25 cellular contexts compared by ENCODE assay signal in genomic region chr3:42649783-42650182, GRCh38. TPM values are rescaled to one million over a fixed set of nuclear protein-coding genes. Genes with fewer than 3 reads are reported as not detected.
DNase-seq lines count a peak whose midpoint lies in the region; ATAC-seq, FAIRE-seq and TF ChIP-seq lines count a peak whose summit lies in the region.
"Had no signal": no experiment of that assay in that cellular context is flagged by ENCODE, and none has a peak within 500 bp of the region (broad histone marks: within the 10 kb centered on the region; RNA-seq: fewer than 3 reads in every experiment).

No MANE protein-coding gene starts in this region.

- DNase-seq in activated T-cell treated with anti-CD3 and anti-CD28 coated beads, Interleukin-2, amount 50 U/mL, for 24 hours, result no peak
- DNase-seq in activated T-cell treated with anti-CD3 and anti-CD28 coated beads, Interleukin-2, amount 50 U/mL, for 72 hours, result no peak
- DNase-seq in HFFc6 (no peak), substantia nigra (lab: John Stamatoyannopoulos, UW) (no peak), D721Med (ENCODE audit: insufficient read length, low spot score) (no peak), nephron progenitor cell (no peak), posterior cingulate gyrus (no peak)
- DNase-seq in effector memory CD8-positive, alpha-beta T cell, result no peak
- DNase-seq: gastrocnemius medialis; GDM1; IMR-90; kidney glomerular epithelial cell; MG63; NCI-H1436; occipital lobe; OCI-M1; SIG-M5; stimulated activated CD4-positive, alpha-beta T cell treated with anti-CD3 and anti-CD28 coated beads, Interleukin-12 subunit alpha, Interleukin-12 subunit beta, amount 100 ng/mL, for 4 hours; upper lobe of left lung had no signal

- peaks cover 3% of the 10 kb centered on the region for H3K27me3 Mint-ChIP-seq in activated T-cell treated with anti-CD3 and anti-CD28 coated beads, Interleukin-2, amount 50 U/mL, for 24 hours
- H3K27me3 Mint-ChIP-seq in activated T-cell treated with anti-CD3 and anti-CD28 coated beads, Interleukin-2, amount 50 U/mL, for 72 hours (ENCODE audit: low read depth), result peaks cover 14% of the 10 kb centered on the region
- no peaks in the 10 kb centered on the region; the same call in 1 of the 2 replicates for H3K27me3 Mint-ChIP-seq in HFFc6 (ENCODE audit: insufficient read depth)
- H3K27me3 Mint-ChIP-seq in effector memory CD8-positive, alpha-beta T cell, result no peaks in the 10 kb centered on the region
- peaks cover 3% of the 10 kb centered on the region for H3K27me3 Mint-ChIP-seq in nephron progenitor cell (ENCODE audit: low read depth, poor library complexity)

- H3K4me1 Mint-ChIP-seq in activated T-cell treated with anti-CD3 and anti-CD28 coated beads, Interleukin-2, amount 50 U/mL, for 24 hours (ENCODE audit: low read depth), result peaks cover 22% of the 10 kb centered on the region
- peaks cover 20% of the 10 kb centered on the region for H3K4me1 Mint-ChIP-seq in activated T-cell treated with anti-CD3 and anti-CD28 coated beads, Interleukin-2, amount 50 U/mL, for 72 hours (ENCODE audit: low read depth)
- peaks cover 62% of the 10 kb centered on the region for H3K4me1 Mint-ChIP-seq in HFFc6 (ENCODE audit: low read depth)
- H3K4me1 Mint-ChIP-seq in effector memory CD8-positive, alpha-beta T cell (ENCODE audit: low read depth in 2 of 2), result peaks cover 5 to 18% of the 10 kb centered on the region in 2 donors
- peaks cover 26% of the 10 kb centered on the region for H3K4me1 Mint-ChIP-seq in nephron progenitor cell

- ATAC-seq in activated T-cell treated with anti-CD3 and anti-CD28 coated beads, Interleukin-2, amount 50 U/mL, for 72 hours (replicated peaks in 1 of 2), result no peak
- ATAC-seq in effector memory CD8-positive, alpha-beta T cell (replicated peaks), result no peak
- ATAC-seq: esophagus mucosa, gastrocnemius medialis had no signal

- peak overlapping the region; percentile 14 for H3K27ac Mint-ChIP-seq in activated T-cell treated with anti-CD3 and anti-CD28 coated beads, Interleukin-2, amount 50 U/mL, for 24 hours
- no peak overlapping the region for H3K27ac Mint-ChIP-seq in activated T-cell treated with anti-CD3 and anti-CD28 coated beads, Interleukin-2, amount 50 U/mL, for 72 hours
- H3K27ac Mint-ChIP-seq in HFFc6 (peak overlapping the region; percentile 86), nephron progenitor cell (no peak overlapping the region)
- H3K27ac Mint-ChIP-seq in effector memory CD8-positive, alpha-beta T cell, result peak overlapping the region; percentile 71 to 85

- FAIRE-seq in D721Med (lab: Jason Lieb, UNC), result no peak
- FAIRE-seq: A204.1, GM19239, H54 had no signal

- intact Hi-C loops in posterior cingulate gyrus (cut with DNase I), result loop anchor here (5.0 kb wide), 1 partner anchor 47 kb away; the partner anchor contains the start of gene NKTR

- H3K36me3 Mint-ChIP-seq in activated T-cell treated with anti-CD3 and anti-CD28 coated beads, Interleukin-2, amount 50 U/mL, for 24 hours (ENCODE audit: low read depth), result peaks cover 46% of the 10 kb centered on the region
- peaks cover under 1 to 7% of the 10 kb centered on the region in 2 donors for H3K36me3 Mint-ChIP-seq in activated T-cell treated with anti-CD3 and anti-CD28 coated beads, Interleukin-2, amount 50 U/mL, for 72 hours (ENCODE audit: insufficient read depth in 2 of 2)
- H3K36me3 Mint-ChIP-seq in HFFc6 (ENCODE audit: low read depth) (peaks cover 30% of the 10 kb centered on the region; the same call in 1 of the 2 replicates), nephron progenitor cell (ENCODE audit: low read depth) (peaks cover 29% of the 10 kb centered on the region)
- peaks cover 43% of the 10 kb centered on the region for H3K36me3 Mint-ChIP-seq in effector memory CD8-positive, alpha-beta T cell (ENCODE audit: insufficient read depth)

- H3K27ac ChIP-seq in substantia nigra (ENCODE audit: low read depth, low read length, poor library complexity, severe bottlenecking), result peak overlapping the region; percentile 97
- H3K27ac ChIP-seq: VCaP had no signal

- no peaks in the 10 kb centered on the region for H3K9me3 Mint-ChIP-seq in activated T-cell treated with anti-CD3 and anti-CD28 coated beads, Interleukin-2, amount 50 U/mL, for 24 hours
- no peaks in the 10 kb centered on the region for H3K9me3 Mint-ChIP-seq in activated T-cell treated with anti-CD3 and anti-CD28 coated beads, Interleukin-2, amount 50 U/mL, for 72 hours
- H3K9me3 Mint-ChIP-seq in HFFc6 (no peaks in the 10 kb centered on the region), nephron progenitor cell (no peaks in the 10 kb centered on the region)
- H3K9me3 Mint-ChIP-seq in effector memory CD8-positive, alpha-beta T cell, result no peaks in the 10 kb centered on the region

- TF ChIP-seq CTCF in HFFc6 (IDR thresholded peaks at IDR 0.05), result no peak
- no peak for TF ChIP-seq CTCF in D721Med (IDR thresholded peaks at IDR 0.05; ENCODE audit: insufficient read depth, missing control alignments)
- no peak for TF ChIP-seq CTCF in nephron progenitor cell (IDR thresholded peaks at IDR 0.05)

- no peak overlapping the region for H3K4me3 Mint-ChIP-seq in activated T-cell treated with anti-CD3 and anti-CD28 coated beads, Interleukin-2, amount 50 U/mL, for 24 hours
- no peak overlapping the region for H3K4me3 Mint-ChIP-seq in activated T-cell treated with anti-CD3 and anti-CD28 coated beads, Interleukin-2, amount 50 U/mL, for 72 hours
- H3K4me3 Mint-ChIP-seq in HFFc6, result no peak overlapping the region
- no peak overlapping the region for H3K4me3 Mint-ChIP-seq in effector memory CD8-positive, alpha-beta T cell
- no peak overlapping the region for H3K4me3 Mint-ChIP-seq in nephron progenitor cell

RNA-seq across cellular contexts. Expression of gene ZBTB47, which starts 3.7 kb away (rescaled TPM):
- total RNA-seq in activated T-cell treated with anti-CD3 and anti-CD28 coated beads, Interleukin-2, amount 50 U/mL, for 72 hours, result under 1 TPM; 0.55 to 0.69 TPM
- total RNA-seq in HFFc6 (2021; fragmentation: NEBNext Ultra II Directional; extraction: Animal tissue kit (Norgen Biotek cat#: 25700)), result 10 to 100 TPM; 26.3 to 35.7 (median 29.3) TPM

RNA-seq across cellular contexts. Expression of gene KLHL40, which starts 35.6 kb away (rescaled TPM):
- total RNA-seq in activated T-cell treated with anti-CD3 and anti-CD28 coated beads, Interleukin-2, amount 50 U/mL, for 72 hours, result not detected
- total RNA-seq in HFFc6 (2021; fragmentation: NEBNext Ultra II Directional; extraction: Animal tissue kit (Norgen Biotek cat#: 25700)), result not detected
- total RNA-seq: esophagus mucosa; IMR-90; occipital lobe; T-helper 1 cell treated with Interleukin-12 subunit alpha and Interleukin-12 subunit beta and Interleukin-4 antibody, amounts not matched to agents 30 ng/mL and 1 ng/mL, for 36 hours; upper lobe of left lung had no signal

RNA-seq across cellular contexts. Expression of gene NKTR, which starts 49.3 kb away (rescaled TPM):
- 100 to 1,000 TPM; 109 to 111 TPM for total RNA-seq in activated T-cell treated with anti-CD3 and anti-CD28 coated beads, Interleukin-2, amount 50 U/mL, for 72 hours
- total RNA-seq in HFFc6 (2021; fragmentation: NEBNext Ultra II Directional; extraction: Animal tissue kit (Norgen Biotek cat#: 25700)), result 10 to 100 TPM; 27.8 to 32.7 (median 30.9) TPM

RNA-seq across cellular contexts. Expression of gene HHATL, which starts 52.8 kb away (rescaled TPM):
- not detected for total RNA-seq in activated T-cell treated with anti-CD3 and anti-CD28 coated beads, Interleukin-2, amount 50 U/mL, for 72 hours
- total RNA-seq in HFFc6 (2021; fragmentation: NEBNext Ultra II Directional; extraction: Animal tissue kit (Norgen Biotek cat#: 25700)), result not detected
- total RNA-seq: esophagus mucosa; IMR-90; occipital lobe; T-helper 1 cell treated with Interleukin-12 subunit alpha and Interleukin-12 subunit beta and Interleukin-4 antibody, amounts not matched to agents 30 ng/mL and 1 ng/mL, for 36 hours had no signal

RNA-seq across cellular contexts. Expression of gene SS18L2, which starts 59.1 kb away (rescaled TPM):
- 10 to 100 TPM; 58.1 to 72.2 TPM for total RNA-seq in activated T-cell treated with anti-CD3 and anti-CD28 coated beads, Interleukin-2, amount 50 U/mL, for 72 hours
- 10 to 100 TPM; 18.9 to 23.2 (median 20.9) TPM for total RNA-seq in HFFc6 (2021; fragmentation: NEBNext Ultra II Directional; extraction: Animal tissue kit (Norgen Biotek cat#: 25700))

Comparison
In these comparisons a context has a peak if more than half of its experiments do, and no peak if none do; other contexts are left out.
1. H3K27ac Mint-ChIP-seq: peak in activated T-cell treated with anti-CD3 and anti-CD28 coated beads, Interleukin-2, amount 50 U/mL, for 24 hours (single experiment), HFFc6 (single experiment) and effector memory CD8-positive, alpha-beta T cell (2 of 2); none in activated T-cell treated with anti-CD3 and anti-CD28 coated beads, Interleukin-2, amount 50 U/mL, for 72 hours (single experiment) and nephron progenitor cell (single experiment).
2. RNA of gene ZBTB47, which starts 3.7 kb away (total RNA-seq): 26.3 to 35.7 TPM in HFFc6; 0.55 to 0.69 TPM in activated T-cell treated with anti-CD3 and anti-CD28 coated beads, Interleukin-2, amount 50 U/mL, for 72 hours; every median in the first group is over 10 times any median in the second.